1 cellular context compared by ENCODE assay signal in genomic region chr6:138500045-138500665, GRCh38.
TF ChIP-seq lines count a peak whose summit lies in the region.

No MANE protein-coding gene starts in this region.

TF ChIP-seq in HepG2, 621 proteins besides CTCF, POLR2A, EP300 and RAD21 (continued from another document and continues in another):
- TF ChIP-seq ZBTB44 (CRISPR knock-in tag; IDR thresholded peaks at IDR 0.05) (no peak), FOXP1 (IDR thresholded peaks at IDR 0.05) (no peak), FOXP1 (CRISPR knock-in tag; IDR thresholded peaks at IDR 0.05) (0 out of 2 replicates have a peak, but pooled peaks have one; percentile 31), ZNF530 (CRISPR knock-in tag; IDR thresholded peaks at IDR 0.05; ENCODE audit: low read depth) (no peak), POLR2AphosphoS5 (IDR thresholded peaks at IDR 0.05; ENCODE audit: low read depth, low read length) (peak; percentile 93), ZNF780A (CRISPR knock-in tag; IDR thresholded peaks at IDR 0.05) (no peak), TFE3 (CRISPR knock-in tag; IDR thresholded peaks at IDR 0.05) (no peak), ZFP36L1 (CRISPR knock-in tag; IDR thresholded peaks at IDR 0.05) (0 out of 2 replicates have a peak, but pooled peaks have one; percentile 19), GTF3A (CRISPR knock-in tag; conservative IDR thresholded peaks at IDR 0.05) (no peak), ZNF607 (CRISPR knock-in tag; IDR thresholded peaks at IDR 0.05; ENCODE audit: borderline replicate concordance) (no peak), ZMAT3 (CRISPR knock-in tag; conservative IDR thresholded peaks at IDR 0.05) (no peak), ARID5B (CRISPR knock-in tag; IDR thresholded peaks at IDR 0.05) (peak; percentile 27; the same call in 1 of the 2 replicates), ZNF619 (CRISPR knock-in tag; IDR thresholded peaks at IDR 0.05) (no peak), REST (IDR thresholded peaks at IDR 0.05; ENCODE audit: borderline replicate concordance in 1 of 2, low read depth in 1 of 2, low read length in 2 of 2) (peak in 1 of 2 experiments; percentile 47; a peak in 1 of 4 replicates), MIXL1 (CRISPR knock-in tag; IDR thresholded peaks at IDR 0.05) (peak; percentile 64; the same call in 1 of the 2 replicates), GZF1 (CRISPR knock-in tag; IDR thresholded peaks at IDR 0.05) (no peak), HIC2 (CRISPR knock-in tag; IDR thresholded peaks at IDR 0.05; ENCODE audit: low read depth) (no peak), SNAPC2 (CRISPR knock-in tag; IDR thresholded peaks at IDR 0.05) (peak; percentile 60; the same call in 1 of the 2 replicates), KLF9 (CRISPR knock-in tag; IDR thresholded peaks at IDR 0.05; ENCODE audit: low read depth) (no peak), ZBTB37 (CRISPR knock-in tag; IDR thresholded peaks at IDR 0.05) (0 out of 2 replicates have a peak, but pooled peaks have one; percentile 5), KAT8 (CRISPR knock-in tag; IDR thresholded peaks at IDR 0.05) (no peak), PAWR (CRISPR knock-in tag; IDR thresholded peaks at IDR 0.05; ENCODE audit: borderline replicate concordance) (no peak), NR2F2 (IDR thresholded peaks at IDR 0.05; ENCODE audit: borderline replicate concordance, low read depth) (no peak), NAIF1 (CRISPR knock-in tag; IDR thresholded peaks at IDR 0.05; ENCODE audit: borderline replicate concordance) (no peak), ZNF510 (CRISPR knock-in tag; IDR thresholded peaks at IDR 0.05; ENCODE audit: low read depth) (0 out of 2 replicates have a peak, but pooled peaks have one; percentile 13), CEBPG (CRISPR knock-in tag; IDR thresholded peaks at IDR 0.05) (0 out of 2 replicates have a peak, but pooled peaks have one; percentile 31), ZNF646 (CRISPR knock-in tag; IDR thresholded peaks at IDR 0.05) (peak; percentile 64; the same call in 1 of the 2 replicates), ZC3H13 (CRISPR knock-in tag; IDR thresholded peaks at IDR 0.05) (no peak)
